In the genomic region with DNA sequence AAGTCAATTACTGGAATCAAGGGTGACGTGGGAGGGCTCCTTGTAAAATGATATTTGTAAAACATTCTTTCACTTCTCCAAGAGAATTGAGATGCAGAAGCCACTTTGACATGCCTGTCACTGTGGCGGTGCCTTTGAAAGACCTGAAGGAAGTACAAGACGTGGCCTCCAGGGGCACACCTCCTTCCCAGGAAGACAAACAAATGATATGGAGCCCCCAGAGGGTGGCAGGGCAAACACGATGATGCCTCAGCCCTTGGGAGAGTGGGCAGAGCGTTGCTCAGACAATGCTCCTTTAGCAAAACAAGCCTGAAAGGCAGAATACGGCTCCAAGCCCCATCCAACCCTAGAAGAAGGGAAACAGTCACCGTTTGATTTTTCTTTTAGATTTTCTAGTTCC, we compare ENCODE assay signal across 8 cellular contexts. TPM values are rescaled to one million over a fixed set of nuclear protein-coding genes. Genes with fewer than 3 reads are reported as not detected.
DNase-seq lines count a peak whose midpoint lies in the region; ATAC-seq and TF ChIP-seq lines count a peak whose summit lies in the region.

No MANE protein-coding gene starts in this region.

- no peak for ATAC-seq in GM19467 (IDR thresholded peaks at IDR 0.05; ENCODE audit: unreplicated experiment)

- H3K36me3 ChIP-seq in skeletal muscle satellite cell (ENCODE audit: insufficient read depth, low read length), result no peaks in the 10 kb centered on the region

- peaks cover 13% of the 10 kb centered on the region for H3K4me1 ChIP-seq in skeletal muscle satellite cell (ENCODE audit: control insufficient read depth, insufficient read depth, low read length)

- H3K9ac ChIP-seq in skeletal muscle satellite cell (ENCODE audit: low read depth, low read length), result no peak overlapping the region

- H3K4me2 ChIP-seq in skeletal muscle satellite cell (ENCODE audit: low read length), result peak overlapping the region; percentile 76

- H3K4me3 ChIP-seq in NB4 (ENCODE audit: low read depth, low read length) (no peak overlapping the region), skeletal muscle satellite cell (ENCODE audit: low read length) (no peak overlapping the region)

- no peak for TF ChIP-seq POLR2A in NB4 (IDR thresholded peaks at IDR 0.05; ENCODE audit: extremely low read depth, insufficient read length)

- peaks cover 14% of the 10 kb centered on the region for H3K27me3 ChIP-seq in skeletal muscle satellite cell (ENCODE audit: control insufficient read depth, insufficient read depth, low read length)

- peak; percentile 46 for TF ChIP-seq CTCF in NB4 (IDR thresholded peaks at IDR 0.05; ENCODE audit: low read depth, low read length)

- DNase-seq in NCI-H82 (lab: John Stamatoyannopoulos, UW), result peak; percentile 66
- DNase-seq in NCI-H82 treated with DMSO at 0.1 percent for 48 hours (lab: John Stamatoyannopoulos, UW; ENCODE audit: unreplicated experiment), result no peak
- DNase-seq in NB4 (ENCODE audit: low read depth), result peak; percentile 62
- peak; percentile 71 for DNase-seq in ecto neural progenitor cell (ENCODE audit: low spot score)
- DNase-seq in AG08396 (ENCODE audit: low spot score), result no peak
- no peak for DNase-seq in activated CD4-positive, alpha-beta T cell treated with anti-CD3 and anti-CD28 coated beads for 1 hour

- no peaks in the 10 kb centered on the region for H3K9me3 ChIP-seq in skeletal muscle satellite cell (replicated peaks; ENCODE audit: low read length)

RNA-seq across cellular contexts. Expression of a gene that starts 9.3 kb away (rescaled TPM):
- not detected in 2 replicates for total RNA-seq in skeletal muscle satellite cell (2012; rRNA removed)

Comparison
In these comparisons a context has a peak if more than half of its experiments do, and no peak if none do; other contexts are left out.
1. DNase-seq: peak in NCI-H82 (single experiment), NB4 (single experiment) and ecto neural progenitor cell (single experiment); none in NCI-H82 treated with DMSO at 0.1 percent for 48 hours (single experiment), AG08396 (single experiment) and activated CD4-positive, alpha-beta T cell treated with anti-CD3 and anti-CD28 coated beads for 1 hour (single experiment).